13 cellular contexts compared by ENCODE assay signal in genomic region chr7:53218730-53219504, GRCh38.
DNase-seq lines count a peak whose midpoint lies in the region; ATAC-seq and TF ChIP-seq lines count a peak whose summit lies in the region.
"Had no signal": no experiment of that assay in that cellular context is flagged by ENCODE, and none has a peak within 500 bp of the region (broad histone marks: within the 10 kb centered on the region; RNA-seq: fewer than 3 reads in every experiment).

No MANE protein-coding gene starts in this region.

- H3K36me3 ChIP-seq in lung (ENCODE audit: control insufficient read depth in 2 of 2, insufficient read depth in 2 of 2, low read length in 2 of 2) = no peaks in the 10 kb centered on the region
- no peaks in the 10 kb centered on the region for H3K36me3 ChIP-seq in stomach
- H3K36me3 ChIP-seq: pancreas had no signal

- CTCF ChIA-PET in CD4-positive, alpha-beta T cell (lab: Charles Lee) = no interaction called here

- peak overlapping the region; percentile 83 for H3K4me3 Mint-ChIP-seq in glutamatergic neuron (ENCODE audit: unreplicated experiment)
- no peak overlapping the region for H3K4me3 Mint-ChIP-seq in CD4-positive, alpha-beta T cell
- H3K4me3 Mint-ChIP-seq: activated CD4-positive, alpha-beta T cell treated with anti-CD3 and anti-CD28 coated beads for 36 hours; activated naive CD4-positive, alpha-beta T cell treated with anti-CD3 and anti-CD28 coated beads, Interleukin-2, amount 10 ng/mL, durations not matched to agents 7 days and 5 days; IgD-negative memory B cell had no signal

- TF ChIP-seq EP300 in stomach (IDR thresholded peaks at IDR 0.05) = no peak

- H3K36me3 Mint-ChIP-seq in glutamatergic neuron (ENCODE audit: unreplicated experiment) = peaks cover 20% of the 10 kb centered on the region
- H3K36me3 Mint-ChIP-seq in CD4-positive, alpha-beta T cell (ENCODE audit: low read depth) = peaks cover 4% of the 10 kb centered on the region
- H3K36me3 Mint-ChIP-seq: activated naive CD4-positive, alpha-beta T cell treated with anti-CD3 and anti-CD28 coated beads, Interleukin-2, amount 10 ng/mL, durations not matched to agents 7 days and 5 days had no signal

- H3K4me3 ChIP-seq in lung (no peak overlapping the region), stomach (peak overlapping the region; percentile 34 to 42 (median 38))

- DNase-seq in NCI-H748 (lab: John Stamatoyannopoulos, UW; ENCODE audit: unreplicated experiment) (peak; percentile 67), glutamatergic neuron (peak; percentile 64), lung (ENCODE audit: low spot score) (no peak), stomach (no peak), NCI-H128 (lab: John Stamatoyannopoulos, UW; ENCODE audit: unreplicated experiment) (no peak), SIG-M5 (lab: John Stamatoyannopoulos, UW) (no peak)
- DNase-seq in CD4-positive, alpha-beta T cell = no peak
- DNase-seq: activated CD4-positive, alpha-beta T cell treated with anti-CD3 and anti-CD28 coated beads for 36 hours; activated naive CD4-positive, alpha-beta T cell treated with anti-CD3 and anti-CD28 coated beads, Interleukin-2, amount 10 ng/mL, durations not matched to agents 7 days and 5 days; NCI-H1694 treated with DMSO at 0.1 percent for 48 hours had no signal

- POLR2A ChIA-PET in CD4-positive, alpha-beta T cell (lab: Charles Lee) = no interaction called here

- H3K27ac ChIP-seq in lung (ENCODE audit: low read depth in 1 of 2, low read length in 1 of 2) (no peak overlapping the region), stomach (no peak overlapping the region)
- H3K27ac ChIP-seq in CD4-positive, alpha-beta T cell (ENCODE audit: low read depth, low read length) = no peak overlapping the region
- H3K27ac ChIP-seq: pancreas had no signal

- H3K4me1 Mint-ChIP-seq in glutamatergic neuron (ENCODE audit: low read depth, unreplicated experiment) = peaks cover 7% of the 10 kb centered on the region
- no peaks in the 10 kb centered on the region for H3K4me1 Mint-ChIP-seq in CD4-positive, alpha-beta T cell (ENCODE audit: low read depth)
- H3K4me1 Mint-ChIP-seq: activated CD4-positive, alpha-beta T cell treated with anti-CD3 and anti-CD28 coated beads for 36 hours; activated naive CD4-positive, alpha-beta T cell treated with anti-CD3 and anti-CD28 coated beads, Interleukin-2, amount 10 ng/mL, durations not matched to agents 7 days and 5 days; IgD-negative memory B cell had no signal

- ATAC-seq in lung (ENCODE audit: insufficient read depth, low FRiP score) (peak; percentile 41), HG03097 (IDR thresholded peaks at IDR 0.05; ENCODE audit: low FRiP score, unreplicated experiment) (no peak)
- ATAC-seq in CD4-positive, alpha-beta T cell (ENCODE audit: poor library complexity) = no peak
- ATAC-seq: activated CD4-positive, alpha-beta T cell treated with anti-CD3 and anti-CD28 coated beads for 36 hours had no signal

- H3K27ac Mint-ChIP-seq in glutamatergic neuron (ENCODE audit: unreplicated experiment) = no peak overlapping the region
- no peak overlapping the region for H3K27ac Mint-ChIP-seq in CD4-positive, alpha-beta T cell
- H3K27ac Mint-ChIP-seq: activated CD4-positive, alpha-beta T cell treated with anti-CD3 and anti-CD28 coated beads for 36 hours; activated naive CD4-positive, alpha-beta T cell treated with anti-CD3 and anti-CD28 coated beads, Interleukin-2, amount 10 ng/mL, durations not matched to agents 7 days and 5 days; IgD-negative memory B cell had no signal

- H3K4me1 ChIP-seq in lung (ENCODE audit: control insufficient read depth in 2 of 2, insufficient read depth in 2 of 2, low read length in 2 of 2) (peaks cover 0 to 4% of the 10 kb centered on the region in 2 donors), stomach (peaks cover 0 to 5% (median 0%) of the 10 kb centered on the region in 4 donors)
- H3K4me1 ChIP-seq: pancreas had no signal

- no peaks in the 10 kb centered on the region for H3K27me3 ChIP-seq in lung (ENCODE audit: control insufficient read depth, insufficient read depth)
- H3K27me3 ChIP-seq in stomach = peaks cover 0 to 8% (median 4%) of the 10 kb centered on the region in 3 donors
- no peaks in the 10 kb centered on the region for H3K27me3 ChIP-seq in CD4-positive, alpha-beta T cell (ENCODE audit: control insufficient read depth, insufficient read depth, low read length)

- no peak for TF ChIP-seq POLR2A in stomach (IDR thresholded peaks at IDR 0.05)

- H3K9me3 ChIP-seq in lung (ENCODE audit: control insufficient read depth in 2 of 2, insufficient read depth in 1 of 2, low read length in 1 of 2) (peaks cover 8 to 13% of the 10 kb centered on the region in 2 donors), stomach (peaks cover 0 to 39% (median 30%) of the 10 kb centered on the region in 4 donors)
- peaks cover 8% of the 10 kb centered on the region for H3K9me3 ChIP-seq in CD4-positive, alpha-beta T cell (ENCODE audit: control insufficient read depth, low read length)
- H3K9me3 ChIP-seq: pancreas had no signal

- TF ChIP-seq CTCF in glutamatergic neuron (IDR thresholded peaks at IDR 0.05; ENCODE audit: partially characterized antibody, unreplicated experiment) = no peak
- TF ChIP-seq CTCF in lung (IDR thresholded peaks at IDR 0.05; ENCODE audit: control extremely low read depth, extremely low read depth) = no peak
- no peak for TF ChIP-seq CTCF in stomach (IDR thresholded peaks at IDR 0.05)
- no peak for TF ChIP-seq CTCF in CD4-positive, alpha-beta T cell (IDR thresholded peaks at IDR 0.05)

- no peaks in the 10 kb centered on the region for H3K27me3 Mint-ChIP-seq in glutamatergic neuron (ENCODE audit: unreplicated experiment)
- H3K27me3 Mint-ChIP-seq in CD4-positive, alpha-beta T cell = no peaks in the 10 kb centered on the region
- H3K27me3 Mint-ChIP-seq: IgD-negative memory B cell had no signal

- H3K9me3 Mint-ChIP-seq in glutamatergic neuron (ENCODE audit: unreplicated experiment) = peaks cover 8% of the 10 kb centered on the region
- peaks cover 16% of the 10 kb centered on the region for H3K9me3 Mint-ChIP-seq in CD4-positive, alpha-beta T cell

- intact Hi-C loops in stomach (cut with DNase I; ENCODE audit: low total_unique reads) = no loop called here
- intact Hi-C loops in CD4-positive, alpha-beta T cell (cut with DNase I, micrococcal nuclease) = no loop called here

- 9 to 11% methylated on average over 46 of the region's 46 CpGs for WGBS in lung, 2 donors
- 10 to 16% (median 12%) methylated on average over 24 to 46 of the region's 46 CpGs for WGBS in stomach, 5 donors

Comparison
In these comparisons a context has a peak if more than half of its experiments do, and no peak if none do; other contexts are left out.
1. DNase-seq: peak in NCI-H748 (single experiment) and glutamatergic neuron (single experiment); none in lung (single experiment), stomach (single experiment), CD4-positive, alpha-beta T cell (0 of 10), NCI-H128 (single experiment) and SIG-M5 (single experiment).